ENCODE assay signal across 8 cellular contexts in genomic region chr6:33312361-33313104, GRCh38. TPM values are rescaled to one million over a fixed set of nuclear protein-coding genes. Genes with fewer than 3 reads are reported as not detected.
A peak's percentile ranks its signal among the peaks of the same experiment; 100 is the strongest.
DNase-seq lines count a peak whose midpoint lies in the region; ATAC-seq and TF ChIP-seq lines count a peak whose summit lies in the region.

No MANE protein-coding gene starts in this region.

- H3K9me2 ChIP-seq in GM23338 (ENCODE audit: insufficient read depth), result no peaks in the 10 kb centered on the region

- peak overlapping the region; percentile 80 for H2AFZ ChIP-seq in GM23338

- H3K9me3 Mint-ChIP-seq in GM23338 (no peaks in the 10 kb centered on the region; the same call in 2 of the 3 replicates), MCF 10A (ENCODE audit: unreplicated experiment) (no peaks in the 10 kb centered on the region)

- H3K4me2 ChIP-seq in BLaER1 (peak overlapping the region; percentile 96), GM23338 (peak overlapping the region; percentile 99)

- POLR2A ChIA-PET in MCF 10A (lab: Yijun Ruan, JAX), result interaction anchor here (0.6 to 4.3 kb wide), 24 partner anchors 8 to 1654 kb away, joined by 3 to 84 read pairs (median 4); partner anchors contain the start of genes B3GALT4, PFDN6, RGL2 and RPS18

- H3K4me3 ChIP-seq in BLaER1 (peak overlapping the region; percentile 96), GM23338 (peak overlapping the region; percentile 91), skin epidermis (peak overlapping the region; percentile 61 to 89 (median 82))

- H4K20me1 ChIP-seq in BLaER1 (peaks cover 72% of the 10 kb centered on the region), GM23338 (replicated peaks; ENCODE audit: insufficient read depth) (no peaks in the 10 kb centered on the region; the same call in 1 of the 2 replicates)

- peaks cover 52% of the 10 kb centered on the region for H3K36me3 ChIP-seq in BLaER1
- no peaks in the 10 kb centered on the region for H3K36me3 ChIP-seq in GM23338 (ENCODE audit: insufficient read depth)

- peaks cover 35% of the 10 kb centered on the region for H3K4me1 Mint-ChIP-seq in GM23338
- H3K4me1 Mint-ChIP-seq in MCF 10A (ENCODE audit: insufficient read depth, unreplicated experiment), result peaks cover 31% of the 10 kb centered on the region

- BruUV-seq in MCF 10A (replicated peaks; lab: Mats Ljungman, UMichigan), result no TSS peak

- H3K27ac ChIP-seq in BLaER1 (peak overlapping the region; percentile 95), GM23338 (ENCODE audit: low read depth) (peak overlapping the region; percentile 15; the same call in 1 of the 2 replicates), VCaP (peak overlapping the region; percentile 100), skin epidermis (peak overlapping the region; percentile 89 to 100 (median 97))

- H3K79me2 ChIP-seq in GM23338 (replicated peaks; ENCODE audit: insufficient read depth), result 0 out of 2 replicates have a peak, but pooled peaks cover 6% of the 10 kb centered on the region

- H3K27me3 ChIP-seq in BLaER1 (no peaks in the 10 kb centered on the region), GM23338 (ENCODE audit: insufficient read depth) (no peaks in the 10 kb centered on the region)

- peak overlapping the region; percentile 94 for H3K9ac ChIP-seq in BLaER1

- no peaks in the 10 kb centered on the region for H3K36me3 Mint-ChIP-seq in GM23338 (ENCODE audit: low read depth)
- H3K36me3 Mint-ChIP-seq in MCF 10A (ENCODE audit: insufficient read depth, unreplicated experiment), result peaks cover 81% of the 10 kb centered on the region

- peaks cover 20% of the 10 kb centered on the region for H3K27me3 Mint-ChIP-seq in GM23338 (ENCODE audit: insufficient read depth, low read depth, poor library complexity)
- no peaks in the 10 kb centered on the region for H3K27me3 Mint-ChIP-seq in MCF 10A (ENCODE audit: insufficient read depth, unreplicated experiment)

- H3F3A ChIP-seq in GM23338 (replicated peaks; ENCODE audit: low read depth), result peaks cover 10% of the 10 kb centered on the region

- peak overlapping the region; percentile 92 for H3K4me3 Mint-ChIP-seq in GM23338
- peak overlapping the region; percentile 96 for H3K4me3 Mint-ChIP-seq in MCF 10A (ENCODE audit: unreplicated experiment)

- intact Hi-C loops in MCF 10A (cut with micrococcal nuclease), result no loop called here

- H3K27ac Mint-ChIP-seq in GM23338 (no peak overlapping the region; the same call in 1 of the 2 replicates), MCF 10A (ENCODE audit: low read depth, unreplicated experiment) (peak overlapping the region; percentile 99)

- CTCF ChIA-PET in MCF 10A (lab: Yijun Ruan, JAX), result interaction anchor here (0.6 to 3.1 kb wide), 8 partner anchors 12 to 1539 kb away, joined by 3 to 18 read pairs (median 4); partner anchors contain the start of gene RGL2

- H3K4me1 ChIP-seq in BLaER1 (peaks cover 46% of the 10 kb centered on the region), GM23338 (ENCODE audit: insufficient read depth) (peaks cover 20% of the 10 kb centered on the region)

- ATAC-seq in GM23338 (peak; percentile 56), GM21737 (IDR thresholded peaks at IDR 0.05; ENCODE audit: unreplicated experiment) (no peak)

- TF ChIP-seq CTCF in GM23338 (conservative IDR thresholded peaks at IDR 0.05; ENCODE audit: low read depth in 2 of 2) (0 out of 4 replicates have a peak, but pooled peaks of 1 of the 2 experiments have one; percentile 14), VCaP (conservative IDR thresholded peaks at IDR 0.05) (no peak), MCF 10A (IDR thresholded peaks at IDR 0.05; ENCODE audit: unreplicated experiment) (no peak)

- H3K9me3 ChIP-seq in BLaER1, result no peaks in the 10 kb centered on the region

- DNase-seq in GM23338 (ENCODE audit: low spot score), result peak; percentile 97
- DNase-seq in NCI-H2029 (lab: John Stamatoyannopoulos, UW), result peak; percentile 78
- DNase-seq in MCF 10A (ENCODE audit: unreplicated experiment), result peak; percentile 87
- peak; percentile 86 for DNase-seq in iPS-NIHi7 (ENCODE audit: extremely low spot score)

TF ChIP-seq in GM23338, 12 proteins besides CTCF, POLR2A, EP300 and RAD21:
- TF ChIP-seq POLR2AphosphoS5 (IDR thresholded peaks at IDR 0.05; ENCODE audit: low read depth) (peak; percentile 28), ETS1 (IDR thresholded peaks at IDR 0.05) (no peak)

RNA-seq across cellular contexts. Expression of gene TAPBP, which starts 1.3 kb away (rescaled TPM):
- total RNA-seq in GM23338 (2014; rRNA removed; shearing (Covaris generic)), result 29.1 and 37.5 TPM in 2 replicates
- 18.1 and 19.9 TPM in 2 replicates for polyA plus RNA-seq in GM23338 (2016; fragmentation: Nextera tagmentation; extraction: Ambion mirVana)
- 84.9 and 87.9 TPM in 2 replicates for total RNA-seq in MCF 10A (2022)

RNA-seq across cellular contexts. Expression of gene ZBTB22, which starts 5.0 kb away (rescaled TPM):
- 7.7 and 8.8 TPM in 2 replicates for total RNA-seq in GM23338 (2014; rRNA removed; shearing (Covaris generic))
- 1.9 and 3.9 TPM in 2 replicates for polyA plus RNA-seq in GM23338 (2016; fragmentation: Nextera tagmentation; extraction: Ambion mirVana)
- total RNA-seq in MCF 10A (2022), result 12.3 and 15.5 TPM in 2 replicates

RNA-seq across cellular contexts. Expression of gene DAXX, which starts 10.2 kb away (rescaled TPM):
- 73.2 and 107 TPM in 2 replicates for total RNA-seq in GM23338 (2014; rRNA removed; shearing (Covaris generic))
- 67.4 and 71.0 TPM in 2 replicates for polyA plus RNA-seq in GM23338 (2016; fragmentation: Nextera tagmentation; extraction: Ambion mirVana)
- total RNA-seq in MCF 10A (2022), result 39.7 and 47.7 TPM in 2 replicates

RNA-seq across cellular contexts. Expression of gene RGL2, which starts 13.8 kb away (rescaled TPM):
- 44.9 and 52.2 TPM in 2 replicates for total RNA-seq in GM23338 (2014; rRNA removed; shearing (Covaris generic))
- polyA plus RNA-seq in GM23338 (2016; fragmentation: Nextera tagmentation; extraction: Ambion mirVana), result 28.0 and 31.7 TPM in 2 replicates
- 30.4 and 37.9 TPM in 2 replicates for total RNA-seq in MCF 10A (2022)

RNA-seq across cellular contexts. Expression of gene PFDN6, which starts 23.1 kb away (rescaled TPM):
- total RNA-seq in GM23338 (2014; rRNA removed; shearing (Covaris generic)), result 62.2 and 80.4 TPM in 2 replicates
- polyA plus RNA-seq in GM23338 (2016; fragmentation: Nextera tagmentation; extraction: Ambion mirVana), result 54.0 and 56.1 TPM in 2 replicates
- total RNA-seq in MCF 10A (2022), result 54.7 and 67.1 TPM in 2 replicates

Comparison
In these comparisons a context has a peak if more than half of its experiments do, and no peak if none do; other contexts are left out.
1. H3K27ac ChIP-seq: peak in every context shown above with its lines; median percentile 100 in VCaP; 97 in skin epidermis; 95 in BLaER1; 15 in GM23338.